25 cellular contexts compared by ENCODE assay signal in genomic region chr10:80283119-80283518, GRCh38. TPM values are rescaled to one million over a fixed set of nuclear protein-coding genes. Genes with fewer than 3 reads are reported as not detected.
DNase-seq lines count a peak whose midpoint lies in the region; ATAC-seq, FAIRE-seq and TF ChIP-seq lines count a peak whose summit lies in the region.
"Had no signal": no experiment of that assay in that cellular context is flagged by ENCODE, and none has a peak within 500 bp of the region (broad histone marks: within the 10 kb centered on the region; RNA-seq: fewer than 3 reads in every experiment).

No MANE protein-coding gene starts in this region.

- 96% methylated on average over 4 of the region's 4 CpGs for WGBS in esophagus muscularis mucosa
- WGBS in HepG2 (ENCODE audit: low lambda C conversion rate), result 100% methylated on average over 2 of the region's 4 CpGs
- 97 to 100% methylated on average over 4 of the region's 4 CpGs for WGBS in aorta, 2 donors

- H3K9ac ChIP-seq in HepG2 (ENCODE audit: insufficient read depth, low read depth, low read length), result 0 out of 2 replicates have a peak overlapping the region, but pooled peaks have one; percentile 47

- no peak for TF ChIP-seq CTCF in cardiac muscle cell (IDR thresholded peaks at IDR 0.05; ENCODE audit: low read depth, low read length)
- no peak for TF ChIP-seq CTCF in left ventricle myocardium inferior (IDR thresholded peaks at IDR 0.05; ENCODE audit: borderline replicate concordance)
- TF ChIP-seq CTCF in esophagus muscularis mucosa (IDR thresholded peaks at IDR 0.05), result no peak
- TF ChIP-seq CTCF in HepG2 (CRISPR knock-in tag; IDR thresholded peaks at IDR 0.05), result no peak
- no peak for TF ChIP-seq CTCF in uterus (IDR thresholded peaks at IDR 0.05)

- H3K79me2 ChIP-seq in HepG2 (ENCODE audit: insufficient read depth, low read length), result peaks cover 57% of the 10 kb centered on the region

- H3K36me3 ChIP-seq in cardiac muscle cell (no peaks in the 10 kb centered on the region), left ventricle myocardium inferior (no peaks in the 10 kb centered on the region), esophagus muscularis mucosa (no peaks in the 10 kb centered on the region), HepG2 (replicated peaks in 1 of 2; ENCODE audit: control insufficient read depth in 1 of 2, insufficient read depth in 2 of 2, low read length in 2 of 2) (peaks cover 5 to 44% of the 10 kb centered on the region in 2 experiments), aorta (ENCODE audit: control insufficient read depth in 1 of 2, insufficient read depth in 2 of 2, low read length in 1 of 2) (no peaks in the 10 kb centered on the region), uterus (no peaks in the 10 kb centered on the region)
- H3K36me3 ChIP-seq: BE2C had no signal

- TF ChIP-seq POLR2A in esophagus muscularis mucosa (IDR thresholded peaks at IDR 0.05; ENCODE audit: low read depth) (no peak), HepG2 (IDR thresholded peaks at IDR 0.05; ENCODE audit: insufficient read depth in 1 of 2, low read depth in 2 of 2, low read length in 2 of 2) (no peak), uterus (IDR thresholded peaks at IDR 0.05) (no peak)

- H3K27me3 ChIP-seq in cardiac muscle cell (no peaks in the 10 kb centered on the region), left ventricle myocardium inferior (ENCODE audit: low read depth) (no peaks in the 10 kb centered on the region), esophagus muscularis mucosa (no peaks in the 10 kb centered on the region), HepG2 (ENCODE audit: control insufficient read depth in 1 of 2, insufficient read depth in 2 of 2, low read length in 2 of 2) (no peaks in the 10 kb centered on the region; a peak in 1 of 5 replicates), aorta (ENCODE audit: control insufficient read depth in 1 of 2, insufficient read depth in 2 of 2, low read length in 1 of 2) (no peaks in the 10 kb centered on the region), uterus (no peaks in the 10 kb centered on the region)
- H3K27me3 ChIP-seq: BE2C had no signal

- no peak overlapping the region for H2AFZ ChIP-seq in HepG2 (ENCODE audit: low read length)

- ATAC-seq in HepG2 (no peak), aorta (ENCODE audit: low FRiP score) (peak; percentile 17), HG03565 (IDR thresholded peaks at IDR 0.05; ENCODE audit: unreplicated experiment) (no peak)
- ATAC-seq: A549, PC-3 had no signal

- DNase-seq in cardiac muscle cell (ENCODE audit: low read depth in 1 of 2, low spot score in 1 of 2), result peak in 1 of 2 donors; percentile 40
- no peak for DNase-seq in left ventricle myocardium inferior
- DNase-seq in esophagus muscularis mucosa (ENCODE audit: extremely low spot score), result peak; percentile 81
- no peak for DNase-seq in HepG2 (ENCODE audit: low spot score)
- DNase-seq in aorta, result no peak
- DNase-seq in NCI-H446 treated with DMSO at 0.1 percent for 48 hours (lab: John Stamatoyannopoulos, UW), result no peak
- no peak for DNase-seq in uterus
- DNase-seq: BE2C, DMS53, GDM1, Kasumi-1, NCI-H1417, NCI-H1694 treated with DMSO at 0.1 percent for 48 hours, NCI-H2081 treated with DMSO at 0.1 percent for 48 hours, NCI-H2171 treated with DMSO at 0.1 percent for 48 hours, NCI-H446, NCI-H526 treated with DMSO at 0.1 percent for 48 hours, PC-3, SIG-M5 had no signal

- no peak for FAIRE-seq in HepG2 (lab: Jason Lieb, UNC)
- FAIRE-seq: A549, D721Med, GM19239, H54 had no signal

- H3K4me3 ChIP-seq in cardiac muscle cell (no peak overlapping the region), left ventricle myocardium inferior (no peak overlapping the region), esophagus muscularis mucosa (no peak overlapping the region), HepG2 (replicated peaks in 1 of 3; ENCODE audit: insufficient read depth in 1 of 3, low read depth in 2 of 3, low read length in 3 of 3) (no peak overlapping the region), aorta (ENCODE audit: low read length in 2 of 2) (no peak overlapping the region), uterus (no peak overlapping the region)
- H3K4me3 ChIP-seq: A549 had no signal

- intact Hi-C loops in left ventricle myocardium inferior (cut with micrococcal nuclease) (no loop called here), esophagus muscularis mucosa (cut with DNase I) (no loop called here), HepG2 (cut with micrococcal nuclease; ENCODE audit: unreplicated experiment) (no loop called here), aorta (cut with DNase I) (no loop called here), uterus (cut with DNase I; ENCODE audit: low total_unique reads) (no loop called here)

- H3K4me2 ChIP-seq in HepG2 (ENCODE audit: low read depth, low read length), result peak overlapping the region; percentile 55; the same call in 1 of the 2 replicates
- H3K4me2 ChIP-seq: A549 had no signal

- peak overlapping the region; percentile 23 for H3K27ac ChIP-seq in cardiac muscle cell
- no peak overlapping the region for H3K27ac ChIP-seq in left ventricle myocardium inferior (replicated peaks)
- H3K27ac ChIP-seq in esophagus muscularis mucosa (replicated peaks in 1 of 4), result no peak overlapping the region
- H3K27ac ChIP-seq in HepG2 (ENCODE audit: extremely low read length, insufficient read depth, low read length), result peak overlapping the region; percentile 83
- H3K27ac ChIP-seq in aorta (ENCODE audit: low read depth in 1 of 2, low read length in 2 of 2), result no peak overlapping the region
- no peak overlapping the region for H3K27ac ChIP-seq in uterus
- H3K27ac ChIP-seq: A549 had no signal

- TF ChIP-seq EP300 in esophagus muscularis mucosa (IDR thresholded peaks at IDR 0.05) (no peak), HepG2 (IDR thresholded peaks at IDR 0.05; ENCODE audit: low read depth in 2 of 2, low read length in 2 of 2) (no peak), HepG2 (CRISPR knock-in tag; IDR thresholded peaks at IDR 0.05; ENCODE audit: borderline replicate concordance) (no peak)

- no peak for TF ChIP-seq RAD21 in HepG2 (CRISPR knock-in tag; IDR thresholded peaks at IDR 0.05)

- H4K20me1 ChIP-seq in HepG2 (ENCODE audit: insufficient read depth, low read length), result no peaks in the 10 kb centered on the region

- H3K9me3 ChIP-seq in cardiac muscle cell (ENCODE audit: low read depth), result no peaks in the 10 kb centered on the region
- no peaks in the 10 kb centered on the region for H3K9me3 ChIP-seq in left ventricle myocardium inferior (replicated peaks)
- H3K9me3 ChIP-seq in esophagus muscularis mucosa, result no peaks in the 10 kb centered on the region
- H3K9me3 ChIP-seq in HepG2 (ENCODE audit: low read length), result no peaks in the 10 kb centered on the region
- H3K9me3 ChIP-seq in aorta (ENCODE audit: control insufficient read depth, low read length), result no peaks in the 10 kb centered on the region
- H3K9me3 ChIP-seq in uterus, result no peaks in the 10 kb centered on the region
- H3K9me3 ChIP-seq: A549, BE2C had no signal

- in situ Hi-C loops in HepG2 (cut with HindIII; ENCODE audit: extremely low pct_ligation_motif_present, low pct_unique_long_range_greater_than_20kb), result no loop called here

- no TSS peak for BruUV-seq in HepG2 (replicated peaks; lab: Mats Ljungman, UMichigan)

- POLR2A ChIA-PET in HepG2 (lab: Yijun Ruan, JAX), result interaction anchor here (2.5 to 2.7 kb wide), 3 partner anchors 7 to 125 kb away, joined by 16 to 59 read pairs (median 39); partner anchors contain the start of genes MAT1A and PRXL2A

- peaks cover 24% of the 10 kb centered on the region for H3K4me1 ChIP-seq in cardiac muscle cell (ENCODE audit: low read depth)
- H3K4me1 ChIP-seq in left ventricle myocardium inferior, result peaks cover under 1% of the 10 kb centered on the region
- H3K4me1 ChIP-seq in esophagus muscularis mucosa, result no peaks in the 10 kb centered on the region
- peaks cover 80% of the 10 kb centered on the region for H3K4me1 ChIP-seq in HepG2 (ENCODE audit: insufficient read depth, low read length)
- H3K4me1 ChIP-seq in aorta (ENCODE audit: control insufficient read depth in 1 of 2, insufficient read depth in 2 of 2, low read length in 2 of 2), result no peaks in the 10 kb centered on the region
- H3K4me1 ChIP-seq in uterus, result no peaks in the 10 kb centered on the region
- H3K4me1 ChIP-seq: A549, BE2C had no signal

- CTCF ChIA-PET in HepG2 (lab: Yijun Ruan, JAX; ENCODE audit: low intra/inter-chr PET ratio, low total read pairs), result no interaction called here

TF ChIP-seq in HepG2, 621 proteins besides CTCF, POLR2A, EP300 and RAD21:
- TF ChIP-seq SP5 (CRISPR knock-in tag; IDR thresholded peaks at IDR 0.05; ENCODE audit: borderline replicate concordance, low read depth), result no peak
- TF ChIP-seq NFKBIZ (CRISPR knock-in tag; IDR thresholded peaks at IDR 0.05), result 0 out of 2 replicates have a peak, but pooled peaks have one; percentile 3
- no peak for TF ChIP-seq ZNF737 (CRISPR knock-in tag; IDR thresholded peaks at IDR 0.05; ENCODE audit: borderline replicate concordance)
- TF ChIP-seq MED1 (CRISPR knock-in tag; IDR thresholded peaks at IDR 0.05), result no peak

RNA-seq across cellular contexts. Expression of gene MAT1A, which starts 6.3 kb away (rescaled TPM):
- 5.1 and 5.6 TPM in 2 replicates for total RNA-seq in cardiac muscle cell
- 1.9 and 3.4 TPM in 2 replicates for polyA plus RNA-seq in cardiac muscle cell
- total RNA-seq in left ventricle myocardium inferior, result not detected
- not detected for total RNA-seq in esophagus muscularis mucosa
- total RNA-seq in HepG2 (2016; rRNA removed; fragmentation: Illumina TruSeq; extraction: Trizol), result 76.9 and 101 TPM in 2 replicates
- 8.2 and 9.7 TPM in 2 replicates for total RNA-seq in HepG2 (2016; cell fraction: cytosol; rRNA removed; fragmentation: Illumina TruSeq; extraction: Trizol; ENCODE audit: low read depth)
- 77.4 and 101 TPM in 2 replicates for total RNA-seq in HepG2 (2016; cell fraction: insoluble cytoplasmic fraction; rRNA removed; fragmentation: Illumina TruSeq; extraction: Trizol)
- 35.3 and 36.5 TPM in 2 replicates for total RNA-seq in HepG2 (2016; cell fraction: membrane; rRNA removed; fragmentation: Illumina TruSeq; extraction: Trizol)
- 51.9 and 57.9 TPM in 2 replicates for total RNA-seq in HepG2 (2016; cell fraction: nucleus; rRNA removed; fragmentation: Illumina TruSeq; extraction: Trizol)
- polyA plus RNA-seq in HepG2 (2011; rRNA removed), result 57.1 and 71.8 TPM in 2 replicates
- polyA plus RNA-seq in HepG2 (2011; cell fraction: cytosol; rRNA removed), result 67.8 and 68.7 TPM in 2 replicates
- 86.2 and 106 TPM in 2 replicates for polyA plus RNA-seq in HepG2 (2011; cell fraction: nucleus; rRNA removed)
- polyA plus RNA-seq in HepG2 (2012), result 51.2 and 64.8 TPM in 2 replicates
- 7.9 and 9.8 TPM in 2 replicates for polyA plus RNA-seq in HepG2 (2016; cell fraction: cytosol; fragmentation: Illumina TruSeq; extraction: Trizol; ENCODE audit: low read depth)
- 98.3 and 108 TPM in 2 replicates for polyA plus RNA-seq in HepG2 (2016; cell fraction: insoluble cytoplasmic fraction; fragmentation: Illumina TruSeq; extraction: Trizol; ENCODE audit: low read depth)
- 26.5 and 26.9 TPM in 2 replicates for polyA plus RNA-seq in HepG2 (2016; cell fraction: membrane; fragmentation: Illumina TruSeq; extraction: Trizol; ENCODE audit: low read depth)
- polyA plus RNA-seq in HepG2 (2016; cell fraction: nucleus; fragmentation: Illumina TruSeq; extraction: Trizol; ENCODE audit: insufficient read depth, low read depth), result 93.4 and 100 TPM in 2 replicates
- polyA minus RNA-seq in HepG2 (2011; rRNA and poly(A)+ RNA removed; ENCODE audit: low replicate concordance), result 0.07 and 103 TPM in 2 replicates
- polyA minus RNA-seq in HepG2 (2011; cell fraction: cytosol; rRNA and poly(A)+ RNA removed), result 28.5 and 32.8 TPM in 2 replicates
- polyA minus RNA-seq in HepG2 (2011; cell fraction: nucleus; rRNA and poly(A)+ RNA removed), result 23.2 and 35.9 TPM in 2 replicates
- under 1 TPM; 0.13 to 0.60 TPM for total RNA-seq in aorta
- polyA plus RNA-seq in aorta, result not detected
- under 1 TPM in 1 of 4 donors, not detected in 3; 0.21 TPM for total RNA-seq in uterus
- total RNA-seq: PC-3, RPMI7951 had no signal

Comparison
In these comparisons a context has a peak if more than half of its experiments do, and no peak if none do; other contexts are left out.
1. H3K27ac ChIP-seq: peak in cardiac muscle cell (single experiment) and HepG2 (single experiment); none in left ventricle myocardium inferior (single experiment), esophagus muscularis mucosa (0 of 4), aorta (0 of 2) and uterus (0 of 2).